Comparison of ENCODE assay signal across 14 cellular contexts in genomic region chr4:41158756-41159155, GRCh38. TPM values are rescaled to one million over a fixed set of nuclear protein-coding genes. Genes with fewer than 3 reads are reported as not detected.
A peak's percentile ranks its signal among the peaks of the same experiment; 100 is the strongest.
DNase-seq lines count a peak whose midpoint lies in the region; TF ChIP-seq lines count a peak whose summit lies in the region.
"Had no signal": no experiment of that assay in that cellular context is flagged by ENCODE, and none has a peak within 500 bp of the region (broad histone marks: within the 10 kb centered on the region; RNA-seq: fewer than 3 reads in every experiment).

No MANE protein-coding gene starts in this region.

- no peak for TF ChIP-seq CTCF in PC-9 (conservative IDR thresholded peaks at IDR 0.05)
- no peak for TF ChIP-seq CTCF in esophagus muscularis mucosa (IDR thresholded peaks at IDR 0.05)
- no peak for TF ChIP-seq CTCF in smooth muscle cell (IDR thresholded peaks at IDR 0.05; ENCODE audit: borderline replicate concordance, insufficient read depth, poor library complexity, severe bottlenecking)
- no peak for TF ChIP-seq CTCF in neural progenitor cell (IDR thresholded peaks at IDR 0.05)

- WGBS in GM23248 (ENCODE audit: low coverage in 1 of 2, low lambda C conversion rate in 2 of 2, missing lambda C conversion rate in 2 of 2), 2 experiments: 95 to 97% methylated on average over 5 of the region's 5 CpGs
- 100% methylated on average over 5 of the region's 5 CpGs for WGBS in esophagus muscularis mucosa
- WGBS in smooth muscle cell (ENCODE audit: low lambda C conversion rate): 99% methylated on average over 5 of the region's 5 CpGs

- intact Hi-C loops in PC-9 (cut with micrococcal nuclease; ENCODE audit: unreplicated experiment) (no loop called here), esophagus muscularis mucosa (cut with DNase I) (no loop called here)

- H3K36me3 ChIP-seq in GM23248 (ENCODE audit: low read depth) (no peaks in the 10 kb centered on the region), PC-9 (ENCODE audit: low read depth) (no peaks in the 10 kb centered on the region), esophagus muscularis mucosa (no peaks in the 10 kb centered on the region), smooth muscle cell (ENCODE audit: low read depth) (no peaks in the 10 kb centered on the region), neural progenitor cell (no peaks in the 10 kb centered on the region)

- H3K9me3 ChIP-seq in GM23248 (ENCODE audit: low read depth) (no peaks in the 10 kb centered on the region), PC-9 (ENCODE audit: insufficient read depth, low read depth) (no peaks in the 10 kb centered on the region), esophagus muscularis mucosa (no peaks in the 10 kb centered on the region), smooth muscle cell (replicated peaks; ENCODE audit: low read depth) (no peaks in the 10 kb centered on the region), neural progenitor cell (ENCODE audit: low read depth) (no peaks in the 10 kb centered on the region)

- POLR2A ChIA-PET in PC-9 (lab: Charles Lee; ENCODE audit: unreplicated experiment): no interaction called here

- H3F3A ChIP-seq in GM23248 (ENCODE audit: insufficient read depth) (peaks cover 78% of the 10 kb centered on the region), PC-9 (ENCODE audit: insufficient read depth, low read depth) (peaks cover 35% of the 10 kb centered on the region), smooth muscle cell (ENCODE audit: low read depth) (peaks cover 41% of the 10 kb centered on the region), neural progenitor cell (ENCODE audit: low read depth) (no peaks in the 10 kb centered on the region)

- H2AFZ ChIP-seq in GM23248 (no peak overlapping the region), PC-9 (no peak overlapping the region), smooth muscle cell (ENCODE audit: low read depth) (no peak overlapping the region), neural progenitor cell (replicated peaks) (no peak overlapping the region)

- no peaks in the 10 kb centered on the region for H3K9me2 ChIP-seq in GM23248 (ENCODE audit: insufficient read depth)
- no peaks in the 10 kb centered on the region for H3K9me2 ChIP-seq in PC-9 (ENCODE audit: insufficient read depth)

- no peak overlapping the region for H3K4me3 Mint-ChIP-seq in neural progenitor cell

- CTCF ChIA-PET in PC-9 (lab: Charles Lee): no interaction called here

- H3K27me3 Mint-ChIP-seq in neural progenitor cell (ENCODE audit: insufficient read depth, low read depth): peaks cover 2% of the 10 kb centered on the region

- H3K79me2 ChIP-seq in GM23248 (ENCODE audit: insufficient read depth) (peaks cover 75% of the 10 kb centered on the region), PC-9 (ENCODE audit: low read depth) (no peaks in the 10 kb centered on the region; the same call in 1 of the 2 replicates), smooth muscle cell (ENCODE audit: low read depth) (peaks cover 59% of the 10 kb centered on the region), neural progenitor cell (ENCODE audit: low read depth) (no peaks in the 10 kb centered on the region)

- H4K20me1 ChIP-seq in GM23248 (ENCODE audit: insufficient read depth) (no peaks in the 10 kb centered on the region; the same call in 1 of the 2 replicates), PC-9 (ENCODE audit: insufficient read depth) (no peaks in the 10 kb centered on the region; the same call in 1 of the 2 replicates), smooth muscle cell (ENCODE audit: low read depth) (peaks cover 10% of the 10 kb centered on the region), neural progenitor cell (ENCODE audit: low read depth) (no peaks in the 10 kb centered on the region)

- no peak for TF ChIP-seq POLR2A in esophagus muscularis mucosa (IDR thresholded peaks at IDR 0.05; ENCODE audit: low read depth)

- H3K4me2 ChIP-seq in GM23248 (ENCODE audit: unreplicated experiment) (no peak overlapping the region), PC-9 (no peak overlapping the region), smooth muscle cell (no peak overlapping the region), neural progenitor cell (no peak overlapping the region)

- BruUV-seq in PC-9 (replicated peaks; lab: Mats Ljungman, UMichigan): no TSS peak

- H3K4me1 ChIP-seq in GM23248 (ENCODE audit: insufficient read depth) (peaks cover 64% of the 10 kb centered on the region), PC-9 (replicated peaks; ENCODE audit: insufficient read depth) (peaks cover 27% of the 10 kb centered on the region), esophagus muscularis mucosa (peaks cover 9 to 40% (median 28%) of the 10 kb centered on the region in 4 donors), smooth muscle cell (ENCODE audit: low read depth) (peaks cover 16% of the 10 kb centered on the region), neural progenitor cell (no peaks in the 10 kb centered on the region)

- no peak for TF ChIP-seq EP300 in esophagus muscularis mucosa (IDR thresholded peaks at IDR 0.05)

- in situ Hi-C loops in GM23248 (cut with MboI): no loop called here

- no peak for DNase-seq in GM23248
- no peak for DNase-seq in PC-9
- DNase-seq in esophagus muscularis mucosa (ENCODE audit: extremely low spot score): peak; percentile 72
- DNase-seq in smooth muscle cell (lab: John Stamatoyannopoulos, UW; ENCODE audit: unreplicated experiment): no peak
- no peak for DNase-seq in HuH-7.5 (ENCODE audit: low spot score)
- DNase-seq in neural progenitor cell (ENCODE audit: low spot score): no peak
- no peak for DNase-seq in NCI-H1417 (lab: John Stamatoyannopoulos, UW)
- DNase-seq: Calu3, DMS53, MV-4-11, NCI-H1417 treated with DMSO at 0.1 percent for 48 hours, NCI-H1930, NCI-H2171 had no signal

- H3K4me3 ChIP-seq in GM23248 (no peak overlapping the region), PC-9 (no peak overlapping the region), esophagus muscularis mucosa (no peak overlapping the region), smooth muscle cell (no peak overlapping the region), neural progenitor cell (no peak overlapping the region)
- H3K4me3 ChIP-seq: K562 had no signal

- H3K4me1 Mint-ChIP-seq in neural progenitor cell: peaks cover 5% of the 10 kb centered on the region

- H3K27ac ChIP-seq in GM23248 (0 out of 2 replicates have a peak overlapping the region, but pooled peaks have one; percentile 64), PC-9 (0 out of 2 replicates have a peak overlapping the region, but pooled peaks have one; percentile 3), esophagus muscularis mucosa (replicated peaks in 1 of 4) (no peak overlapping the region), smooth muscle cell (ENCODE audit: low read depth) (peak overlapping the region; percentile 99), neural progenitor cell (no peak overlapping the region)

- H3K27ac Mint-ChIP-seq in neural progenitor cell: no peak overlapping the region

- H3K36me3 Mint-ChIP-seq in neural progenitor cell: no peaks in the 10 kb centered on the region

- H3K27me3 ChIP-seq in GM23248 (replicated peaks; ENCODE audit: insufficient read depth) (no peaks in the 10 kb centered on the region), PC-9 (ENCODE audit: insufficient read depth, low read depth) (no peaks in the 10 kb centered on the region), esophagus muscularis mucosa (no peaks in the 10 kb centered on the region), smooth muscle cell (ENCODE audit: low read depth) (no peaks in the 10 kb centered on the region), neural progenitor cell (no peaks in the 10 kb centered on the region)

- H3K9me3 Mint-ChIP-seq in neural progenitor cell: no peaks in the 10 kb centered on the region

- H3K9ac ChIP-seq in GM23248 (no peak overlapping the region), smooth muscle cell (ENCODE audit: low read depth) (no peak overlapping the region), neural progenitor cell (no peak overlapping the region)

RNA-seq across cellular contexts. Expression of gene APBB2, which starts 55.6 kb away (rescaled TPM):
- 61.0 and 83.8 TPM in 2 replicates for total RNA-seq in GM23248 (2014; rRNA removed; shearing (Covaris generic))
- polyA plus RNA-seq in GM23248 (2016; fragmentation: Nextera tagmentation; extraction: Ambion mirVana) (22.0 and 24.1 TPM in 2 replicates), smooth muscle cell (22.1 and 32.7 TPM in 2 replicates)
- total RNA-seq in PC-9 (2021) (33.6 and 46.0 TPM in 2 replicates), esophagus muscularis mucosa (10 to 100 TPM; 51.7 to 75.9 (median 71.1) TPM), smooth muscle cell (60.9 and 83.9 TPM in 2 replicates), neural progenitor cell (ENCODE audit: low replicate concordance) (44.3 and 83.2 TPM in 2 replicates)

Comparison
In these comparisons a context has a peak if more than half of its experiments do, and no peak if none do; other contexts are left out.
1. H3K27ac ChIP-seq: peak in GM23248 (single experiment), PC-9 (single experiment) and smooth muscle cell (single experiment); none in esophagus muscularis mucosa (0 of 4) and neural progenitor cell (single experiment).